18 cellular contexts compared by ENCODE assay signal in the genomic region with DNA sequence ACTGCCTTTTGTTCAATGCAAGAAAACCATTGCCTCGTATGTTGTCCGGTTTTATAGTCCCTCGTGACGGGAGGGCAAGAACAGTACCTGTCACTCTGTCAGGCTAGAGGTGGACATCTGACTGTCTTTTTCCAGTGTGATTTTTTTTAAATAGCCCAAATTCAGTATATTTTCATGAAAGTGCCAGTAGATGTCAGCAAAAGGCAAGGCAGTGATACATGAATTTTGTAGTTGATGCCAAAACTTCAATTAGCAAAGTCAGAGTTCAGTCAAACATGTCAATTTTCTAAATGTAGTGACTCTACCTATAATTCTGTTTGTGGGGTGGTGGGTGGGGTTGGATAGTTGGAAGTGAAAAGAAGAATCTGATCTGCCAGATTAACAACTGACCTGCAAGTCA.
DNase-seq lines count a peak whose midpoint lies in the region; ATAC-seq and TF ChIP-seq lines count a peak whose summit lies in the region.
"Had no signal": no experiment of that assay in that cellular context is flagged by ENCODE, and none has a peak within 500 bp of the region (broad histone marks: within the 10 kb centered on the region; RNA-seq: fewer than 3 reads in every experiment).

No MANE protein-coding gene starts in this region.

- no peaks in the 10 kb centered on the region for H3K27me3 ChIP-seq in neural cell (ENCODE audit: insufficient read depth, low read depth, low read length)
- H3K27me3 ChIP-seq: upper lobe of right lung had no signal

- no peaks in the 10 kb centered on the region for H4K20me1 ChIP-seq in neural cell (ENCODE audit: insufficient read depth)

- ATAC-seq in HG03342 (IDR thresholded peaks at IDR 0.05; ENCODE audit: unreplicated experiment) (no peak), GM19455 (IDR thresholded peaks at IDR 0.05; ENCODE audit: unreplicated experiment) (no peak), HG02610 (IDR thresholded peaks at IDR 0.05; ENCODE audit: unreplicated experiment) (no peak)
- ATAC-seq: activated CD8-positive, alpha-beta memory T cell treated with anti-CD3 and anti-CD28 coated beads, Interleukin-2, amount 10 ng/mL, durations not matched to agents 7 days and 5 days; HepG2; upper lobe of right lung had no signal

- no peaks in the 10 kb centered on the region for H3F3A ChIP-seq in neural cell (ENCODE audit: insufficient read depth, low read length, poor library complexity, severe bottlenecking)

- no peaks in the 10 kb centered on the region for H3K36me3 ChIP-seq in neural cell (ENCODE audit: insufficient read depth, low read length)
- H3K36me3 ChIP-seq: upper lobe of right lung had no signal

- H3K9me2 ChIP-seq in neural cell (ENCODE audit: insufficient read depth, low read length) = no peaks in the 10 kb centered on the region

- TF ChIP-seq EP300 in neural cell (conservative IDR thresholded peaks at IDR 0.05; ENCODE audit: poor library complexity, severe bottlenecking) = no peak

- DNase-seq in NCI-H1092 treated with DMSO at 0.1 percent for 48 hours (lab: John Stamatoyannopoulos, UW) (peak; percentile 23), NCI-H1092 (lab: John Stamatoyannopoulos, UW) (no peak), NCI-H1694 (lab: John Stamatoyannopoulos, UW) (peak; percentile 11)
- DNase-seq: 8988T; activated CD8-positive, alpha-beta memory T cell treated with anti-CD3 and anti-CD28 coated beads, Interleukin-2, amount 10 ng/mL, durations not matched to agents 7 days and 5 days; CD8-positive, alpha-beta memory T cell; effector CD4-positive, alpha-beta T cell; NCI-H1930; nephron progenitor cell; NK-92 treated with Interleukin-12 subunit alpha and Interleukin-12 subunit beta, amount 100 ng/mL, for 24 hours; upper lobe of right lung had no signal

- no peak overlapping the region for H3K9ac ChIP-seq in neural cell (ENCODE audit: low read length)

- no peak overlapping the region for H3K4me3 ChIP-seq in neural cell (ENCODE audit: low read length)
- H3K4me3 ChIP-seq: SK-N-MC, upper lobe of right lung had no signal

- TF ChIP-seq RAD21 in neural cell (conservative IDR thresholded peaks at IDR 0.05) = peak; percentile 55

- no peaks in the 10 kb centered on the region for H3K9me3 ChIP-seq in neural cell (ENCODE audit: low read length)
- H3K9me3 ChIP-seq: upper lobe of right lung had no signal

- H3K79me2 ChIP-seq in neural cell (replicated peaks; ENCODE audit: insufficient read depth, low read length) = no peaks in the 10 kb centered on the region

- H3K4me2 ChIP-seq in neural cell (ENCODE audit: low read length) = no peak overlapping the region

- TF ChIP-seq CTCF in VCaP (conservative IDR thresholded peaks at IDR 0.05) (peak; percentile 71), neural cell (IDR thresholded peaks at IDR 0.05; ENCODE audit: poor library complexity, severe bottlenecking) (peak; percentile 52)

- H2AFZ ChIP-seq in neural cell (ENCODE audit: low read depth, low read length) = no peak overlapping the region

- H3K27ac ChIP-seq in VCaP (no peak overlapping the region), neural cell (ENCODE audit: low read length) (no peak overlapping the region)
- H3K27ac ChIP-seq: SK-N-MC, upper lobe of right lung had no signal

TF ChIP-seq in neural cell, 6 proteins besides CTCF, POLR2A, EP300 and RAD21:
- TF ChIP-seq SMC3 (conservative IDR thresholded peaks at IDR 0.05; ENCODE audit: poor library complexity) (peak; percentile 18), EZH2 (IDR thresholded peaks at IDR 0.05; ENCODE audit: borderline replicate concordance, insufficient read depth, low read length, poor library complexity, severe bottlenecking) (no peak)
